In the genomic region with DNA sequence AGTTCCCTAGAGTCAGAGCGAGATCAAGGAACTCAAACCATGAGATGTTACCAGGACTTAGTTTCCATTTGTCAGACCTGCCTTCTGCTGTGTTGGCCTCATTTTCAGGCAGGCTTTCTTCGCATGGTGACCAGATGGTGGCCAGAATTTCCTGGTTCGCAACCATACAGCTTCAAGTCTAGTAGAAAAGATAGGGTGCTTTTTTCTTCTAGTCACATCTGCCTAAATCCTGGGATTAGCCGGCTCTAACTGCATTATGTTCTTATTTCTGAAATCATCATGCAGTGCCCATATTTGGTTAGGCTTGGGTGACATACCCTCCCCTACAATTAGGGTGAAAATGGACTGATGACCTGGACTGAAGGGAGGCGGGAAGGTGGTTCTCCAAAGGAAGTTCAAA, we compare ENCODE assay signal across 22 cellular contexts.
"Had no signal": no experiment of that assay in that cellular context is flagged by ENCODE, and none has a peak within 500 bp of the region (broad histone marks: within the 10 kb centered on the region; RNA-seq: fewer than 3 reads in every experiment).

No MANE protein-coding gene starts in this region.

- H3K4me1 ChIP-seq: esophagus muscularis mucosa, foreskin keratinocyte, gastroesophageal sphincter, heart left ventricle, left lung, lower lobe of right lung had no signal

- H3K27ac ChIP-seq: coronary artery, dorsolateral prefrontal cortex, esophagus muscularis mucosa, foreskin keratinocyte, gastroesophageal sphincter, heart left ventricle, left lung, lower lobe of right lung had no signal

- H3K4me3 ChIP-seq: coronary artery, dorsolateral prefrontal cortex, esophagus muscularis mucosa, gastroesophageal sphincter, heart left ventricle, left lung, lower lobe of right lung, mucosa of descending colon had no signal

- DNase-seq: dermis blood vessel endothelial cell; dorsolateral prefrontal cortex; effector CD4-positive, alpha-beta T cell; effector memory CD4-positive, alpha-beta T cell; foreskin keratinocyte; heart left ventricle; hippocampal formation; left cardiac atrium; left lung; left ventricle myocardium superior; lower lobe of right lung; mesenchymal stem cell; mucosa of descending colon; naive B cell had no signal

- FAIRE-seq: colon, endothelial cell of umbilical vein, frontal cortex, islet of Langerhans, keratinocyte had no signal

- H3K36me3 ChIP-seq: esophagus muscularis mucosa, gastroesophageal sphincter, heart left ventricle, left lung, lower lobe of right lung had no signal

- H3K27me3 ChIP-seq: dorsolateral prefrontal cortex, foreskin keratinocyte, heart left ventricle, left lung had no signal

- H3K9me3 ChIP-seq: gastroesophageal sphincter, mucosa of descending colon had no signal
